Comparison of ENCODE assay signal across 24 cellular contexts in the genomic region with DNA sequence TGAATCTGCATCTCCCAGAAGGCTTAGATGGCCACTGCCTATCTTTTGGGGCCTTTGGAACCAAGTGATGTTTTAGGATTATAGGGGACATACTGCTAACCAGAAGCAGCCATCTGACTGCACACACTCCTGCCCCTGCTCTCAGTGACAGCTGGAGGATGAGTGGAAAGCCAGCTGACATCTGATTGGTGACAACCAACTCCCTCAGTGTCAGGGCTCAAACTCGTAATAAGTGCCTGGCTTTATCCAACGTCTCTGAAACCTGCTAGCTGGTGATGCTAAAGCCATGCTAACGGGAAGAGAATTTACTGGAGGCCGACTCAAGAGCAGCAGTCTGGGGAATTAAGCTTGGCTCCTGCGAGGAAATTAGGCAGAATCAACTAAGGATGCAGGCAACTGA. TPM values are rescaled to one million over a fixed set of nuclear protein-coding genes. Genes with fewer than 3 reads are reported as not detected.
"Had no signal": no experiment of that assay in that cellular context is flagged by ENCODE, and none has a peak within 500 bp of the region (broad histone marks: within the 10 kb centered on the region; RNA-seq: fewer than 3 reads in every experiment).

No MANE protein-coding gene starts in this region.

- DNase-seq: dermis blood vessel endothelial cell; effector memory CD8-positive, alpha-beta T cell; hypothalamus; immature natural killer cell; left lung; mammary epithelial cell; mesendoderm; naive thymus-derived CD8-positive, alpha-beta T cell; nephron progenitor cell; occipital lobe; right lobe of liver; small intestine; stimulated activated CD4-positive, alpha-beta T cell treated with anti-CD3 and anti-CD28 coated beads, Interleukin-15, amount 100 ng/mL, for 24 hours; stimulated activated CD4-positive, alpha-beta T cell treated with anti-CD3 and anti-CD28 coated beads, Interleukin-2, amount 100 ng/mL, for 48 hours; stimulated activated naive B cell treated with anti-CD40 and anti-IgM and Interleukin-4, amounts not matched to agents 10 μg/mL and 1 μg/mL and 100 μg/mL, for 72 hours; upper lobe of right lung; uterus had no signal

- H3K4me1 ChIP-seq: left lung, pancreas, right lobe of liver, tibial nerve, upper lobe of right lung, uterus had no signal

- ATAC-seq: effector memory CD8-positive, alpha-beta T cell; left lung; naive thymus-derived CD8-positive, alpha-beta T cell; pancreas; right lobe of liver; stimulated activated naive B cell treated with anti-CD40 and anti-IgM and Interleukin-4, amounts not matched to agents 10 μg/mL and 1 μg/mL and 100 μg/mL, for 72 hours; upper lobe of right lung had no signal

- H3K4me3 ChIP-seq: coronary artery, left lung, pancreas, right lobe of liver, thoracic aorta, tibial nerve, upper lobe of right lung, uterus had no signal

- H3K27ac ChIP-seq: coronary artery, left lung, pancreas, right lobe of liver, thoracic aorta, tibial nerve, upper lobe of right lung, uterus had no signal

- H3K27me3 ChIP-seq: left lung, pancreas, right lobe of liver, tibial nerve, upper lobe of right lung, uterus had no signal

- H3K9me3 ChIP-seq: left lung, pancreas, right lobe of liver, thoracic aorta, tibial nerve, upper lobe of right lung, uterus had no signal

- H3K36me3 ChIP-seq: left lung, pancreas, right lobe of liver, thoracic aorta, tibial nerve, upper lobe of right lung, uterus had no signal

RNA-seq across cellular contexts. Expression of gene KY, which starts 35.1 kb away (rescaled TPM):
- total RNA-seq: dermis blood vessel endothelial cell; fibroblast of villous mesenchyme; naive thymus-derived CD8-positive, alpha-beta T cell; pulmonary artery endothelial cell; right lobe of liver had no signal
- polyA plus RNA-seq: immature natural killer cell; keratinocyte; naive thymus-derived CD8-positive, alpha-beta T cell had no signal
